In the genomic region with DNA sequence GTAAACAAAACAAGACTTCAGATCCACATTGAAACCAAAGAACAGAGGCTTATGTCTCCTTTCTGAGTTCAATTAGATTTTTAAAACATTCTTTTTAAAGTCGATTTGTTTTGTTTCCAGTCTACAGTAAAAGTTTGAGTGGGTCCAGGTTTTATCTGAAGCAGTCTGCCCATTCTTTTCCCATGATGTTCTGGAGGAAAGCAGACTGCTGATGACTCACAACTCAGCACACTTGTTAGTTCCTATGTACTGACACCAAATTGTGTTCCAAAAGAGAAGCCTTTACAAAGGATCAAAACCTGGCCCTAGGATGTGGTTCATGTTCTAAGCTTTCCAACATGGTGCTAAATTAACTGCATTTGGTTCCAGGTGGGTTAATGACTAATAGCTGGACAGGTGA, we compare ENCODE assay signal across 13 cellular contexts. TPM values are rescaled to one million over a fixed set of nuclear protein-coding genes. Genes with fewer than 3 reads are reported as not detected.
DNase-seq lines count a peak whose midpoint lies in the region; ATAC-seq and TF ChIP-seq lines count a peak whose summit lies in the region.
"Had no signal": no experiment of that assay in that cellular context is flagged by ENCODE, and none has a peak within 500 bp of the region (broad histone marks: within the 10 kb centered on the region; RNA-seq: fewer than 3 reads in every experiment).

No MANE protein-coding gene starts in this region.

- in situ Hi-C loops in brain microvascular endothelial cell (cut with HindIII; ENCODE audit: low pct_ligation_motif_present, low sequenced_read_pairs), result no loop called here

- no peaks in the 10 kb centered on the region for H3K4me1 Mint-ChIP-seq in naive thymus-derived CD8-positive, alpha-beta T cell

- no peak overlapping the region for H3K9ac ChIP-seq in stomach smooth muscle (ENCODE audit: low read length in 2 of 2)
- H3K9ac ChIP-seq in Karpas-422 (ENCODE audit: low read length), result no peak overlapping the region

- no peaks in the 10 kb centered on the region for H3K27me3 ChIP-seq in brain microvascular endothelial cell (replicated peaks)
- no peaks in the 10 kb centered on the region for H3K27me3 ChIP-seq in stomach smooth muscle (ENCODE audit: control insufficient read depth in 1 of 2, insufficient read depth in 2 of 2, low read length in 2 of 2)
- H3K27me3 ChIP-seq in Karpas-422 (ENCODE audit: low read length), result no peaks in the 10 kb centered on the region

- DNase-seq in HT1080 (ENCODE audit: low read depth), result peak; percentile 65
- peak; percentile 76 for DNase-seq in brain microvascular endothelial cell
- no peak for DNase-seq in left cardiac atrium
- DNase-seq in naive thymus-derived CD8-positive, alpha-beta T cell, result no peak
- no peak for DNase-seq in Karpas-422
- no peak for DNase-seq in NCI-H510A treated with DMSO at 0.1 percent for 48 hours (lab: John Stamatoyannopoulos, UW)
- no peak for DNase-seq in DMS 273 (lab: John Stamatoyannopoulos, UW; ENCODE audit: unreplicated experiment)
- DNase-seq: activated CD4-positive, alpha-beta T cell treated with anti-CD3 and anti-CD28 coated beads for 4 hours; activated gamma-delta T cell treated with Interleukin-2 at 50 U/mL for 16 hours; NCI-H1105; stimulated activated naive CD4-positive, alpha-beta T cell had no signal

- peak; percentile 23 to 88 for ATAC-seq in left cardiac atrium
- ATAC-seq in naive thymus-derived CD8-positive, alpha-beta T cell, result no peak

- no peak overlapping the region for H2AFZ ChIP-seq in Karpas-422 (ENCODE audit: low read length)

- no peaks in the 10 kb centered on the region for H3K9me3 ChIP-seq in stomach smooth muscle (ENCODE audit: control insufficient read depth in 2 of 2, low read length in 2 of 2)
- no peaks in the 10 kb centered on the region for H3K9me3 ChIP-seq in Karpas-422 (ENCODE audit: low read length)

- H3K27ac Mint-ChIP-seq in naive thymus-derived CD8-positive, alpha-beta T cell, result no peak overlapping the region

- no peak overlapping the region for H3K4me2 ChIP-seq in Karpas-422 (ENCODE audit: low read depth, low read length, poor library complexity, severe bottlenecking)

- H3K4me3 ChIP-seq in brain microvascular endothelial cell (ENCODE audit: low read depth, low read length), result no peak overlapping the region
- H3K4me3 ChIP-seq in stomach smooth muscle (ENCODE audit: low read length in 2 of 2), result no peak overlapping the region
- H3K4me3 ChIP-seq in Karpas-422 (ENCODE audit: low read length), result no peak overlapping the region

- no peaks in the 10 kb centered on the region for H4K20me1 ChIP-seq in Karpas-422 (ENCODE audit: insufficient read depth, low read depth, low read length)

- peak overlapping the region; percentile 55 for H3K27ac ChIP-seq in brain microvascular endothelial cell
- H3K27ac ChIP-seq in stomach smooth muscle (ENCODE audit: low read length), result peak overlapping the region; percentile 50
- H3K27ac ChIP-seq in Karpas-422 (ENCODE audit: low read length), result no peak overlapping the region

- POLR2A ChIA-PET in naive thymus-derived CD8-positive, alpha-beta T cell (lab: Charles Lee), result no interaction called here

- H3K4me1 ChIP-seq in stomach smooth muscle (ENCODE audit: control insufficient read depth, insufficient read depth, low read length), result peaks cover 13% of the 10 kb centered on the region
- H3K4me1 ChIP-seq in Karpas-422 (ENCODE audit: low read length), result no peaks in the 10 kb centered on the region

- H3K9me2 ChIP-seq in Karpas-422 (replicated peaks; ENCODE audit: insufficient read depth, low read length), result no peaks in the 10 kb centered on the region

- intact Hi-C loops in left cardiac atrium (cut with DNase I), result no loop called here

- H3K4me3 Mint-ChIP-seq in naive thymus-derived CD8-positive, alpha-beta T cell, result no peak overlapping the region
- H3K4me3 Mint-ChIP-seq: neural crest cell had no signal

- no peak for TF ChIP-seq CTCF in brain microvascular endothelial cell (IDR thresholded peaks at IDR 0.05; ENCODE audit: low read depth, low read length, missing control alignments)

- H3K79me2 ChIP-seq in Karpas-422 (ENCODE audit: low read length), result no peaks in the 10 kb centered on the region

- H3K36me3 ChIP-seq in brain microvascular endothelial cell (replicated peaks) (peaks cover 2% of the 10 kb centered on the region), stomach smooth muscle (ENCODE audit: control insufficient read depth in 2 of 2, insufficient read depth in 2 of 2, low read length in 2 of 2) (no peaks in the 10 kb centered on the region), Karpas-422 (ENCODE audit: insufficient read depth, low read length) (no peaks in the 10 kb centered on the region)

- H3K27me3 Mint-ChIP-seq in naive thymus-derived CD8-positive, alpha-beta T cell, result peaks cover 18 to 57% (median 23%) of the 10 kb centered on the region in 5 donors

- H3K9me3 Mint-ChIP-seq in naive thymus-derived CD8-positive, alpha-beta T cell, result peaks cover 0 to 2% (median 0%) of the 10 kb centered on the region in 9 donors
- H3K9me3 Mint-ChIP-seq: neural crest cell had no signal

- peaks cover 0 to 2% (median 0%) of the 10 kb centered on the region in 3 donors for H3K36me3 Mint-ChIP-seq in naive thymus-derived CD8-positive, alpha-beta T cell

RNA-seq across cellular contexts. Expression of a gene that starts 11.4 kb away (rescaled TPM):
- 22.9 and 38.1 TPM in 2 replicates for total RNA-seq in HT1080 (2014; rRNA removed; shearing (Covaris generic))
- 367 and 414 TPM in 2 replicates for polyA plus RNA-seq in HT1080 (2015; cell fraction: cytosol; rRNA removed)
- polyA plus RNA-seq in HT1080 (2015; cell fraction: nucleus; rRNA removed), result 987 and 1,103 TPM in 2 replicates
- total RNA-seq in left cardiac atrium, result 100 to 1,000 TPM in 1 of 2 donors, 10 to 100 TPM in 1; 98.4 to 140 TPM
- not detected for total RNA-seq in naive thymus-derived CD8-positive, alpha-beta T cell
- not detected for polyA plus RNA-seq in naive thymus-derived CD8-positive, alpha-beta T cell
- total RNA-seq in Karpas-422 (2014; rRNA removed; shearing (Covaris generic); ENCODE audit: low replicate concordance), result 0.07 TPM in 1 of 2 replicates, not detected in the other

Comparison
In these comparisons a context has a peak if more than half of its experiments do, and no peak if none do; other contexts are left out.
1. DNase-seq: peak in HT1080 (single experiment) and brain microvascular endothelial cell (single experiment); none in left cardiac atrium (single experiment), naive thymus-derived CD8-positive, alpha-beta T cell (0 of 10), Karpas-422 (single experiment), NCI-H510A treated with DMSO at 0.1 percent for 48 hours (single experiment) and DMS 273 (single experiment).
2. ATAC-seq: peak in left cardiac atrium (2 of 2); none in naive thymus-derived CD8-positive, alpha-beta T cell (0 of 2).
3. RNA of a gene that starts 11.4 kb away (total RNA-seq): 98.4 to 140 TPM in left cardiac atrium and 22.9 to 38.1 TPM in HT1080; not detected in naive thymus-derived CD8-positive, alpha-beta T cell and 0.07 TPM in Karpas-422; every median in the first group is over 10 times any median in the second.